In genomic region chr3:112013058-112013783, GRCh38 we compare ENCODE assay signal across 8 cellular contexts. TPM values are rescaled to one million over a fixed set of nuclear protein-coding genes. Genes with fewer than 3 reads are reported as not detected.
DNase-seq lines count a peak whose midpoint lies in the region; ATAC-seq and TF ChIP-seq lines count a peak whose summit lies in the region.

No MANE protein-coding gene starts in this region.

- intact Hi-C loops in Right ventricle myocardium inferior (cut with DNase I) (loop anchor here (1.0 to 5.0 kb wide), 3 partner anchors 24 to 41 kb away; no protein-coding TSS in a partner anchor), prostate gland (cut with DNase I) (no loop called here)

- no peaks in the 10 kb centered on the region for H3K27me3 ChIP-seq in AG04450 (ENCODE audit: control insufficient read depth, insufficient read depth, low read length)
- H3K27me3 ChIP-seq in prostate gland (replicated peaks; ENCODE audit: insufficient read depth) = no peaks in the 10 kb centered on the region

- H3K4me3 ChIP-seq in AG04450 (ENCODE audit: low read depth, low read length) (no peak overlapping the region), prostate gland (no peak overlapping the region)

- H3K36me3 ChIP-seq in prostate gland = no peaks in the 10 kb centered on the region

- CTCF ChIA-PET in AG04450 (lab: Charles Lee) = interaction anchor here (0.6 to 5.4 kb wide), 45 partner anchors 11 to 435 kb away, joined by 3 to 169 read pairs (median 5); partner anchors contain the start of genes ABHD10, TAGLN3 and TMPRSS7

- peak; percentile 55 for DNase-seq in AG04450 (ENCODE audit: low read depth, low spot score)
- peak; percentile 5 for DNase-seq in activated naive CD8-positive, alpha-beta T cell treated with anti-CD3 and anti-CD28 coated beads, Interleukin-2, amount 50 U/mL, for 16 hours (ENCODE audit: low read depth, low spot score)
- DNase-seq in Right ventricle myocardium inferior (ENCODE audit: missing footprints) = no peak
- DNase-seq in prostate gland (ENCODE audit: low spot score) = peak; percentile 31
- no peak for DNase-seq in NCI-H2081 (lab: John Stamatoyannopoulos, UW)

- ATAC-seq in GM18858 (IDR thresholded peaks at IDR 0.05; ENCODE audit: unreplicated experiment) = peak; percentile 83
- peak; percentile 73 for ATAC-seq in HG03108 (IDR thresholded peaks at IDR 0.05; ENCODE audit: unreplicated experiment)
- ATAC-seq in SK-N-SH treated with all-trans-retinoic acid at 6 μM for 48 hours = peak; percentile 88
- ATAC-seq in Right ventricle myocardium inferior = peak; percentile 81

- TF ChIP-seq POLR2A in prostate gland (IDR thresholded peaks at IDR 0.05) = no peak

- H3K9me3 ChIP-seq in AG04450 (ENCODE audit: control insufficient read depth, insufficient read depth, low read length) (no peaks in the 10 kb centered on the region), prostate gland (no peaks in the 10 kb centered on the region)

- no peak overlapping the region for H3K27ac ChIP-seq in AG04450 (ENCODE audit: low read depth, low read length)
- H3K27ac ChIP-seq in prostate gland = no peak overlapping the region

- TF ChIP-seq CTCF in AG04450 (IDR thresholded peaks at IDR 0.05; ENCODE audit: low read depth, low read length) (peak; percentile 82), prostate gland (IDR thresholded peaks at IDR 0.05) (peak in 3 of 4 experiments; percentile 57 to 63 (median 58))

- whole genome bisulfite sequencing in prostate gland = 35% methylated on average over 18 of the region's 19 CpGs

- H3K4me1 ChIP-seq in prostate gland (replicated peaks) = no peaks in the 10 kb centered on the region

- POLR2A ChIA-PET in AG04450 (lab: Yijun Ruan, JAX) = interaction anchor here (0.6 to 0.9 kb wide), 3 partner anchors 10 to 49 kb away, joined by 3 to 5 read pairs (median 4); partner anchors contain the start of gene ABHD10

TF ChIP-seq in SK-N-SH treated with all-trans-retinoic acid at 6 μM for 48 hours, 23 proteins besides CTCF, POLR2A, EP300 and RAD21:
- TF ChIP-seq CSRNP3 (CRISPR knock-in tag; IDR thresholded peaks at IDR 0.05) = no peak
- TF ChIP-seq ZFP30 (CRISPR knock-in tag; IDR thresholded peaks at IDR 0.05) = no peak
- TF ChIP-seq POU6F1 (CRISPR knock-in tag; IDR thresholded peaks at IDR 0.05; ENCODE audit: borderline replicate concordance, low read depth) = no peak
- no peak for TF ChIP-seq GLIS3 (CRISPR knock-in tag; IDR thresholded peaks at IDR 0.05)
- no peak for TF ChIP-seq ZNF565 (CRISPR knock-in tag; conservative IDR thresholded peaks at IDR 0.05; ENCODE audit: low read depth)

RNA-seq across cellular contexts. Expression of gene TAGLN3, which starts 14.5 kb away (rescaled TPM):
- 2.2 and 2.5 TPM in 2 replicates for polyA plus RNA-seq in AG04450 (2011; rRNA removed)
- 1.4 and 2.8 TPM in 2 replicates for polyA minus RNA-seq in AG04450 (2011; rRNA and poly(A)+ RNA removed)
- total RNA-seq in Right ventricle myocardium inferior (not detected), prostate gland (1 to 10 TPM in 1 of 2 donors, not detected in 1; 3.2 TPM)

RNA-seq across cellular contexts. Expression of gene TMPRSS7, which starts 21.3 kb away (rescaled TPM):
- not detected in 2 replicates for polyA plus RNA-seq in AG04450 (2011; rRNA removed)
- polyA minus RNA-seq in AG04450 (2011; rRNA and poly(A)+ RNA removed) = not detected in 2 replicates
- total RNA-seq in Right ventricle myocardium inferior = not detected
- not detected for total RNA-seq in prostate gland

RNA-seq across cellular contexts. Expression of gene ABHD10, which starts 34.4 kb away (rescaled TPM):
- 28.8 and 37.5 TPM in 2 replicates for polyA plus RNA-seq in AG04450 (2011; rRNA removed)
- 20.4 and 40.6 TPM in 2 replicates for polyA minus RNA-seq in AG04450 (2011; rRNA and poly(A)+ RNA removed)
- total RNA-seq in Right ventricle myocardium inferior (51.7 TPM), prostate gland (10 to 100 TPM; 36.3 to 40.1 TPM)

Comparison
In these comparisons a context has a peak if more than half of its experiments do, and no peak if none do; other contexts are left out.
1. DNase-seq: peak in AG04450 (single experiment), activated naive CD8-positive, alpha-beta T cell treated with anti-CD3 and anti-CD28 coated beads, Interleukin-2, amount 50 U/mL, for 16 hours (single experiment) and prostate gland (single experiment); none in Right ventricle myocardium inferior (single experiment) and NCI-H2081 (0 of 2).
2. Peak in every context shown above with its lines, with median percentiles within 50 percentile points of each other: ATAC-seq.